17 cellular contexts compared by ENCODE assay signal in genomic region chr12:104507672-104508071, GRCh38. TPM values are rescaled to one million over a fixed set of nuclear protein-coding genes. Genes with fewer than 3 reads are reported as not detected.
A peak's percentile ranks its signal among the peaks of the same experiment; 100 is the strongest.
DNase-seq lines count a peak whose midpoint lies in the region; ATAC-seq and TF ChIP-seq lines count a peak whose summit lies in the region.
"Had no signal": no experiment of that assay in that cellular context is flagged by ENCODE, and none has a peak within 500 bp of the region (broad histone marks: within the 10 kb centered on the region; RNA-seq: fewer than 3 reads in every experiment).

No MANE protein-coding gene starts in this region.

- H3K4me1 ChIP-seq in BLaER1 (peaks cover 91% of the 10 kb centered on the region), HCT116 (ENCODE audit: control insufficient read depth in 1 of 2, insufficient read depth in 2 of 2, low read length in 2 of 2) (no peaks in the 10 kb centered on the region)

- peak overlapping the region; percentile 3; the same call in 1 of the 2 replicates for H3K27ac ChIP-seq in BLaER1
- no peak overlapping the region for H3K27ac ChIP-seq in HCT116 (ENCODE audit: low read depth, low read length)
- H3K27ac ChIP-seq: brain microvascular endothelial cell, vagina had no signal

- peak overlapping the region; percentile 49 for H3K4me2 ChIP-seq in BLaER1
- no peak overlapping the region for H3K4me2 ChIP-seq in HCT116 (ENCODE audit: low read length)

- ATAC-seq in HCT116 (peak; percentile 44), GM19395 (IDR thresholded peaks at IDR 0.05; ENCODE audit: unreplicated experiment) (no peak), GM18858 (IDR thresholded peaks at IDR 0.05; ENCODE audit: unreplicated experiment) (no peak)
- no peak for ATAC-seq in central memory CD8-positive, alpha-beta T cell (replicated peaks; ENCODE audit: extremely low read depth, poor library complexity, severe bottlenecking)
- ATAC-seq: T-cell had no signal

- no peak for TF ChIP-seq POLR2A in HCT116 (IDR thresholded peaks at IDR 0.05; ENCODE audit: borderline replicate concordance, extremely low read depth, insufficient read depth, insufficient read length)

- no peaks in the 10 kb centered on the region for H3K9me2 ChIP-seq in HCT116 (ENCODE audit: insufficient read depth)

- POLR2A ChIA-PET in HCT116 (lab: Charles Lee), result no interaction called here

- no peaks in the 10 kb centered on the region for H3K9me3 Mint-ChIP-seq in central memory CD8-positive, alpha-beta T cell
- peaks cover 8% of the 10 kb centered on the region for H3K9me3 Mint-ChIP-seq in activated naive CD4-positive, alpha-beta T cell treated with anti-CD3 and anti-CD28 coated beads, Interleukin-2, amount 10 ng/mL, durations not matched to agents 7 days and 5 days

- H2AFZ ChIP-seq in HCT116 (ENCODE audit: low read depth, low read length, poor library complexity, severe bottlenecking), result no peak overlapping the region

- TF ChIP-seq CTCF in HCT116 (IDR thresholded peaks at IDR 0.05 in 2 of 3, conservative IDR thresholded peaks at IDR 0.05 in 1 of 3; ENCODE audit: borderline replicate concordance in 1 of 3, insufficient read depth in 1 of 3, low read depth in 2 of 3, low read length in 2 of 3), result no peak

- no peak overlapping the region for H3K4me3 ChIP-seq in BLaER1
- H3K4me3 ChIP-seq in HCT116 (replicated peaks in 1 of 2; ENCODE audit: low read depth in 1 of 2, low read length in 2 of 2), result no peak overlapping the region
- H3K4me3 ChIP-seq: vagina had no signal

- CTCF ChIA-PET in HCT116 (lab: Charles Lee), result no interaction called here
- CTCF ChIA-PET in activated naive CD4-positive, alpha-beta T cell treated with anti-CD3 and anti-CD28 coated beads, Interleukin-2, amount 10 ng/mL, durations not matched to agents 7 days and 5 days (lab: Charles Lee), result no interaction called here

- H3K9ac ChIP-seq in BLaER1 (no peak overlapping the region), HCT116 (ENCODE audit: low read length) (no peak overlapping the region)

- H3K36me3 ChIP-seq in BLaER1, result peaks cover 36% of the 10 kb centered on the region
- H3K36me3 ChIP-seq in HCT116 (ENCODE audit: control insufficient read depth in 1 of 2, insufficient read depth in 2 of 2, low read length in 2 of 2), result no peaks in the 10 kb centered on the region
- H3K36me3 ChIP-seq: brain microvascular endothelial cell, vagina had no signal

- DNase-seq in HCT116 (ENCODE audit: low read depth, low spot score) (no peak), NCI-H2171 treated with DMSO at 0.1 percent for 48 hours (lab: John Stamatoyannopoulos, UW) (peak; percentile 84), posterior vena cava (ENCODE audit: low spot score) (no peak)
- no peak for DNase-seq in central memory CD8-positive, alpha-beta T cell (ENCODE audit: low spot score in 2 of 2)
- no peak for DNase-seq in activated naive CD4-positive, alpha-beta T cell treated with anti-CD3 and anti-CD28 coated beads, Interleukin-2, amount 10 ng/mL, durations not matched to agents 7 days and 5 days
- DNase-seq: activated CD4-positive, alpha-beta T cell treated with anti-CD3 and anti-CD28 coated beads, Interleukin-2, amount 50 U/mL, for 4 hours; activated effector memory CD4-positive, alpha-beta T cell treated with anti-CD3 and anti-CD28 coated beads, Interleukin-2, amount 50 U/mL, for 16 hours; brain microvascular endothelial cell; effector memory CD4-positive, alpha-beta T cell; foreskin melanocyte; kidney; stimulated activated CD4-positive, alpha-beta T cell treated with anti-CD3 and anti-CD28 coated beads, Interleukin-1b, Interleukin-23, amount 100 ng/mL, for 48 hours; T-cell had no signal

- H3K79me2 ChIP-seq in HCT116 (ENCODE audit: insufficient read depth, low read length), result no peaks in the 10 kb centered on the region

- TF ChIP-seq RAD21 in HCT116 (IDR thresholded peaks at IDR 0.05; ENCODE audit: low read depth), result no peak

- H3K27me3 ChIP-seq in BLaER1 (no peaks in the 10 kb centered on the region), HCT116 (ENCODE audit: insufficient read depth, low read length) (no peaks in the 10 kb centered on the region)
- H3K27me3 ChIP-seq: brain microvascular endothelial cell, vagina had no signal

- peaks cover 94% of the 10 kb centered on the region for H3K4me1 Mint-ChIP-seq in central memory CD8-positive, alpha-beta T cell
- peaks cover 77% of the 10 kb centered on the region for H3K4me1 Mint-ChIP-seq in activated naive CD4-positive, alpha-beta T cell treated with anti-CD3 and anti-CD28 coated beads, Interleukin-2, amount 10 ng/mL, durations not matched to agents 7 days and 5 days

- no TSS peak for BruUV-seq in HCT116 (replicated peaks; lab: Mats Ljungman, UMichigan)

- no peaks in the 10 kb centered on the region for H3K27me3 Mint-ChIP-seq in central memory CD8-positive, alpha-beta T cell
- no peaks in the 10 kb centered on the region for H3K27me3 Mint-ChIP-seq in activated naive CD4-positive, alpha-beta T cell treated with anti-CD3 and anti-CD28 coated beads, Interleukin-2, amount 10 ng/mL, durations not matched to agents 7 days and 5 days
- H3K27me3 Mint-ChIP-seq: T-cell had no signal

- H4K20me1 ChIP-seq in BLaER1 (peaks cover 91% of the 10 kb centered on the region), HCT116 (ENCODE audit: insufficient read depth) (no peaks in the 10 kb centered on the region)

- H3K4me3 Mint-ChIP-seq in central memory CD8-positive, alpha-beta T cell, result no peak overlapping the region
- no peak overlapping the region for H3K4me3 Mint-ChIP-seq in activated naive CD4-positive, alpha-beta T cell treated with anti-CD3 and anti-CD28 coated beads, Interleukin-2, amount 10 ng/mL, durations not matched to agents 7 days and 5 days
- H3K4me3 Mint-ChIP-seq: T-cell had no signal

- peaks cover 10% of the 10 kb centered on the region for H3K36me3 Mint-ChIP-seq in central memory CD8-positive, alpha-beta T cell (ENCODE audit: insufficient read depth)
- peaks cover 65% of the 10 kb centered on the region for H3K36me3 Mint-ChIP-seq in activated naive CD4-positive, alpha-beta T cell treated with anti-CD3 and anti-CD28 coated beads, Interleukin-2, amount 10 ng/mL, durations not matched to agents 7 days and 5 days

- H3K9me3 ChIP-seq in BLaER1, result peaks cover 31% of the 10 kb centered on the region
- H3K9me3 ChIP-seq in HCT116 (ENCODE audit: control insufficient read depth in 1 of 2, insufficient read depth in 1 of 2, low read depth in 1 of 2, low read length in 2 of 2), result no peaks in the 10 kb centered on the region
- H3K9me3 ChIP-seq: vagina had no signal

- peak overlapping the region; percentile 47 for H3K27ac Mint-ChIP-seq in central memory CD8-positive, alpha-beta T cell (ENCODE audit: low read depth)
- H3K27ac Mint-ChIP-seq in activated naive CD4-positive, alpha-beta T cell treated with anti-CD3 and anti-CD28 coated beads, Interleukin-2, amount 10 ng/mL, durations not matched to agents 7 days and 5 days, result no peak overlapping the region

- RAD21 ChIA-PET in HCT116 (lab: Charles Lee; ENCODE audit: low non-redundant PET in 1 of 2, low total read pairs in 2 of 2, uncharacterized antibody in 2 of 2, unreplicated experiment in 2 of 2), result no interaction called here

- intact Hi-C loops in HCT116 (cut with micrococcal nuclease) (no loop called here), posterior vena cava (cut with DNase I) (no loop called here)

TF ChIP-seq in HCT116, 20 proteins besides CTCF, POLR2A, EP300 and RAD21:
- TF ChIP-seq SIN3A (IDR thresholded peaks at IDR 0.05; ENCODE audit: low read depth) (no peak), CEBPB (IDR thresholded peaks at IDR 0.05; ENCODE audit: low read depth) (no peak), POLR2AphosphoS5 (IDR thresholded peaks at IDR 0.05; ENCODE audit: low read depth, low read length) (no peak)

RNA-seq across cellular contexts. Expression of gene CHST11, which starts 50.9 kb away (rescaled TPM):
- total RNA-seq in HCT116 (2021; ENCODE audit: unreplicated experiment) (10.1 TPM), posterior vena cava (10 to 100 TPM; 17.1 to 17.4 TPM)
- 6.8 and 7.3 TPM in 2 replicates for polyA plus RNA-seq in HCT116 (2012)
